In genomic region chr10:274866-275265, GRCh38 we compare ENCODE assay signal across 19 cellular contexts.
DNase-seq lines count a peak whose midpoint lies in the region; ATAC-seq, FAIRE-seq and TF ChIP-seq lines count a peak whose summit lies in the region.
"Had no signal": no experiment of that assay in that cellular context is flagged by ENCODE, and none has a peak within 500 bp of the region (broad histone marks: within the 10 kb centered on the region; RNA-seq: fewer than 3 reads in every experiment).

No MANE protein-coding gene starts in this region.

- no peaks in the 10 kb centered on the region for H4K20me1 ChIP-seq in IMR-90 (ENCODE audit: insufficient read depth, low read length)

- H3K4me2 ChIP-seq in IMR-90 (ENCODE audit: low read depth, low read length): no peak overlapping the region

- no peak for TF ChIP-seq RAD21 in IMR-90 (IDR thresholded peaks at IDR 0.05; ENCODE audit: low read length)

- H3K36me3 Mint-ChIP-seq in brain: peaks cover 44% of the 10 kb centered on the region
- no peaks in the 10 kb centered on the region for H3K36me3 Mint-ChIP-seq in activated naive CD4-positive, alpha-beta T cell treated with anti-CD3 and anti-CD28 coated beads, Interleukin-2, amount 10 ng/mL, durations not matched to agents 7 days and 5 days

- H2AFZ ChIP-seq in IMR-90 (replicated peaks; ENCODE audit: low read length, poor library complexity): no peak overlapping the region
- H2AFZ ChIP-seq: GM23248 had no signal

- peak overlapping the region in 3 of 5 experiments; percentile 28 to 71 (median 70) for H3K27ac Mint-ChIP-seq in brain
- H3K27ac Mint-ChIP-seq in activated naive CD4-positive, alpha-beta T cell treated with anti-CD3 and anti-CD28 coated beads, Interleukin-2, amount 10 ng/mL, durations not matched to agents 7 days and 5 days: no peak overlapping the region
- H3K27ac Mint-ChIP-seq: CD4-positive, alpha-beta T cell had no signal

- no peak overlapping the region for H2AK5ac ChIP-seq in IMR-90 (ENCODE audit: low read depth, low read length)

- no peak overlapping the region for H3K23ac ChIP-seq in IMR-90 (ENCODE audit: low read depth, low read length)

- H2BK5ac ChIP-seq in IMR-90 (ENCODE audit: low read depth, low read length, poor library complexity, severe bottlenecking): no peak overlapping the region

- CTCF ChIA-PET in IMR-90 (lab: Yijun Ruan, JAX): no interaction called here
- CTCF ChIA-PET in activated naive CD4-positive, alpha-beta T cell treated with anti-CD3 and anti-CD28 coated beads, Interleukin-2, amount 10 ng/mL, durations not matched to agents 7 days and 5 days (lab: Charles Lee): no interaction called here

- no peaks in the 10 kb centered on the region for H3K4me1 ChIP-seq in IMR-90 (ENCODE audit: control insufficient read depth, insufficient read depth, low read length)
- H3K4me1 ChIP-seq: Caco-2, HAP-1 had no signal

- TF ChIP-seq POLR2A in GM12891 (IDR thresholded peaks at IDR 0.05; ENCODE audit: low read depth, low read length) (no peak), IMR-90 (IDR thresholded peaks at IDR 0.05; ENCODE audit: low read depth, low read length) (no peak)

- H3K27me3 ChIP-seq in IMR-90 (ENCODE audit: control insufficient read depth, insufficient read depth, low read length): no peaks in the 10 kb centered on the region
- H3K27me3 ChIP-seq: BE2C had no signal

- no peak overlapping the region for H2AK9ac ChIP-seq in IMR-90 (replicated peaks; ENCODE audit: low read depth, low read length, poor library complexity)

- H3K4me3 ChIP-seq in IMR-90 (ENCODE audit: insufficient read depth, low read depth, low read length): no peak overlapping the region
- H3K4me3 ChIP-seq: GM23248, HAP-1 had no signal

- H4K91ac ChIP-seq in IMR-90 (ENCODE audit: insufficient read depth, low read depth, low read length): no peak overlapping the region

- peaks cover 29% of the 10 kb centered on the region for H3K36me3 ChIP-seq in IMR-90 (ENCODE audit: control insufficient read depth, insufficient read depth, low read length)
- H3K36me3 ChIP-seq: BE2C, HAP-1 had no signal

- H3K18ac ChIP-seq in IMR-90 (ENCODE audit: low read depth, low read length): no peak overlapping the region

- H2BK120ac ChIP-seq in IMR-90 (ENCODE audit: low read depth, low read length): no peak overlapping the region

- no peak overlapping the region for H3K56ac ChIP-seq in IMR-90 (ENCODE audit: extremely low read depth, insufficient read depth, low read length)

- BruUV-seq in IMR-90 (replicated peaks; lab: Mats Ljungman, UMichigan): TSS peak; percentile 56

- in situ Hi-C loops in IMR-90 (cut with MboI; ENCODE audit: low sequenced_read_pairs): no loop called here

- peaks cover 9% of the 10 kb centered on the region for H3K4me1 Mint-ChIP-seq in brain
- no peaks in the 10 kb centered on the region for H3K4me1 Mint-ChIP-seq in activated naive CD4-positive, alpha-beta T cell treated with anti-CD3 and anti-CD28 coated beads, Interleukin-2, amount 10 ng/mL, durations not matched to agents 7 days and 5 days

- no peak overlapping the region for H4K5ac ChIP-seq in IMR-90 (ENCODE audit: low read depth, low read length)

- no peak overlapping the region for H2BK20ac ChIP-seq in IMR-90 (ENCODE audit: low read depth, low read length)

- no peak for ATAC-seq in IMR-90 (ENCODE audit: low read depth)
- no peak for ATAC-seq in left lobe of liver
- ATAC-seq: HepG2 had no signal

- TF ChIP-seq CTCF in IMR-90 (conservative IDR thresholded peaks at IDR 0.05; ENCODE audit: low read depth, low read length) (no peak), brain (conservative IDR thresholded peaks at IDR 0.05) (no peak)

- H3K4ac ChIP-seq in IMR-90 (ENCODE audit: low read depth, low read length): no peak overlapping the region

- no peak overlapping the region for H3K4me3 Mint-ChIP-seq in brain
- H3K4me3 Mint-ChIP-seq in activated naive CD4-positive, alpha-beta T cell treated with anti-CD3 and anti-CD28 coated beads, Interleukin-2, amount 10 ng/mL, durations not matched to agents 7 days and 5 days: no peak overlapping the region
- H3K4me3 Mint-ChIP-seq: CD4-positive, alpha-beta T cell had no signal

- peaks cover 0 to 8% of the 10 kb centered on the region in 2 experiments; a peak in 1 of 4 replicates for H3K79me1 ChIP-seq in IMR-90 (ENCODE audit: low read depth in 1 of 2, low read length in 2 of 2)

- H3K9me3 ChIP-seq in IMR-90 (ENCODE audit: control insufficient read depth, insufficient read depth, low read length): no peaks in the 10 kb centered on the region
- H3K9me3 ChIP-seq: BE2C, Caco-2, HAP-1 had no signal

- no peak for DNase-seq in GM12891 (ENCODE audit: insufficient read length, low spot score)
- no peak for DNase-seq in IMR-90
- peak; percentile 34 for DNase-seq in left kidney (ENCODE audit: low read depth, low spot score)
- DNase-seq in NOMO-1 treated with DMSO at 0.1 percent for 48 hours (lab: John Stamatoyannopoulos, UW; ENCODE audit: unreplicated experiment): no peak
- no peak for DNase-seq in activated naive CD4-positive, alpha-beta T cell treated with anti-CD3 and anti-CD28 coated beads, Interleukin-2, amount 10 ng/mL, durations not matched to agents 7 days and 5 days
- no peak for DNase-seq in left lobe of liver (ENCODE audit: low spot score)
- DNase-seq: ACHN; BE2C; C1 segment of cervical spinal cord; Caco-2; CD4-positive, alpha-beta T cell; DMS79 treated with DMSO at 0.1 percent for 48 hours; GF-D8; GM23248 had no signal

- dilution Hi-C loops in IMR-90 (cut with HindIII; ENCODE audit: low sequenced_read_pairs, unreplicated experiment): no loop called here

- H3K14ac ChIP-seq in IMR-90 (replicated peaks; ENCODE audit: low read depth, low read length): no peak overlapping the region

- no peak overlapping the region for H3K9ac ChIP-seq in IMR-90 (ENCODE audit: low read depth, low read length)
- H3K9ac ChIP-seq: GM23248 had no signal

- no CpG with 5 or more reads among the region's 2 CpGs for WGBS in IMR-90 (ENCODE audit: extremely low coverage in 2 of 2, insufficient read length in 1 of 2), 2 experiments

- H4K8ac ChIP-seq in IMR-90 (ENCODE audit: low read depth in 2 of 2, low read length in 2 of 2): no peak overlapping the region

- H3K27me3 Mint-ChIP-seq in brain: peaks cover 1% of the 10 kb centered on the region
- peaks cover 20% of the 10 kb centered on the region for H3K27me3 Mint-ChIP-seq in activated naive CD4-positive, alpha-beta T cell treated with anti-CD3 and anti-CD28 coated beads, Interleukin-2, amount 10 ng/mL, durations not matched to agents 7 days and 5 days
- H3K27me3 Mint-ChIP-seq: CD4-positive, alpha-beta T cell had no signal

- no peak overlapping the region for H3K27ac ChIP-seq in IMR-90 (ENCODE audit: insufficient read depth, low read length)
- H3K27ac ChIP-seq: GM23248 had no signal

- no peak overlapping the region for H2BK15ac ChIP-seq in IMR-90 (ENCODE audit: low read depth, low read length)

- intact Hi-C loops in IMR-90 (cut with micrococcal nuclease): no loop called here

- POLR2A ChIA-PET in IMR-90 (lab: Charles Lee; ENCODE audit: unreplicated experiment): interaction anchor here (0.6 kb wide), 1 partner anchor 12 kb away, joined by 5 read pairs; no protein-coding TSS in a partner anchor

- peak; percentile 26 for FAIRE-seq in GM12891 (lab: Jason Lieb, UNC)
- FAIRE-seq: A204.1, D721Med, HepG2 had no signal

- peaks cover 17% of the 10 kb centered on the region for H3K9me1 ChIP-seq in IMR-90 (ENCODE audit: insufficient read depth, low read length)

- no peaks in the 10 kb centered on the region for H3K9me3 Mint-ChIP-seq in brain
- H3K9me3 Mint-ChIP-seq in activated naive CD4-positive, alpha-beta T cell treated with anti-CD3 and anti-CD28 coated beads, Interleukin-2, amount 10 ng/mL, durations not matched to agents 7 days and 5 days: no peaks in the 10 kb centered on the region
- H3K9me3 Mint-ChIP-seq: CD4-positive, alpha-beta T cell had no signal

TF ChIP-seq in GM12891, 5 proteins besides CTCF, POLR2A, EP300 and RAD21:
- TF ChIP-seq PAX5 (IDR thresholded peaks at IDR 0.05; ENCODE audit: insufficient read depth, low read length, severe bottlenecking): no peak
TF ChIP-seq in GM12891: peak in this region for 0.

TF ChIP-seq in IMR-90, 13 proteins besides CTCF, POLR2A, EP300 and RAD21:
- TF ChIP-seq NFE2L2 (IDR thresholded peaks at IDR 0.05; ENCODE audit: low read depth, low read length): no peak
